Comparison of ENCODE assay signal across 19 cellular contexts in the genomic region with DNA sequence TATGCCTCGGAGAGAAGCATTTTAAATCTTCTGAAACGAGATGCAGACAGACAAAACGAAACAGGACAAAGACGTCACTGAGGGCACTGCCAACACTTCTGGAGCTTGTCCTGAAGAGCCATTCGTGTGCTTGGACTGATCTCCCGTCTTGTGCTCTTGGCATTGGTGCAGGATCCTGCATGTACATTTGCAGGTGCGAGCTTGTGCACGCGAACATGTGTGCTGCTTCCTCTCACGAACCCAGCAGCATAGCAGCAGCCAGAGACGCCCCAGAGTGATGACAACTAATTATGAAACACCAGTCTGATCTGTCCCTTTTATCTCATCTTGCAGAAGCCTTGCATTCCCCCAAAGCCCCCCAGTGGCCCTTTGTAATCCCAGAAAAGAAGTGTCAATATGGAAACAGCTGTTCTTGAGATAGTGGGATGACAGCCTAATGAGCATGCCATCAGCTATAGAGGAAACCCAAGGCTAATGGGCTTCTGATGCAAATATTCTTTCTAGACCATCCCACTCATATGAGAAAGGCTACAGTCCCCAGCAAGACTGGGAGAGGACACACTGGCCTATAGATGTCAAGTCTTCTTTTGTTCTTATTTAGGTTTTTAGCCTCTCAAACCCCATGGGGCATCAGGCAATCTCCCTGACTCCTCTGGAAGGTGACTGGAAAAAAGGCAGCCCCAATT.
"Had no signal": no experiment of that assay in that cellular context is flagged by ENCODE, and none has a peak within 500 bp of the region (broad histone marks: within the 10 kb centered on the region; RNA-seq: fewer than 3 reads in every experiment).

No MANE protein-coding gene starts in this region.

- H3K4me3 ChIP-seq: adrenal gland, breast epithelium, heart left ventricle, spleen, thoracic aorta, upper lobe of right lung had no signal

- DNase-seq: activated CD4-positive, alpha-beta T cell treated with anti-CD3 and anti-CD28 coated beads, Interleukin-2, amount 50 U/mL, for 1 hour; activated CD8-positive, alpha-beta memory T cell treated with anti-CD3 and anti-CD28 coated beads, Interleukin-2, amount 50 U/mL, for 4 hours; activated gamma-delta T cell; activated T-cell treated with anti-CD3 and anti-CD28 coated beads, Interleukin-2, amount 50 U/mL, for 72 hours; adrenal gland; effector memory CD8-positive, alpha-beta T cell; heart left ventricle; mesenchymal stem cell; naive thymus-derived CD4-positive, alpha-beta T cell; posterior cingulate gyrus; retina; spleen; stimulated activated CD4-positive, alpha-beta T cell treated with anti-CD3 and anti-CD28 coated beads, Interleukin-4, amount 100 ng/mL, for 4 hours; upper lobe of right lung had no signal

- H3K27ac Mint-ChIP-seq: activated naive CD4-positive, alpha-beta T cell treated with anti-CD3 and anti-CD28 coated beads, Interleukin-2, amount 50 U/mL, for 72 hours; activated T-cell treated with anti-CD3 and anti-CD28 coated beads, Interleukin-2, amount 50 U/mL, for 72 hours; effector memory CD8-positive, alpha-beta T cell; naive thymus-derived CD4-positive, alpha-beta T cell; stimulated activated memory B cell treated with anti-CD40 and anti-IgM and Interleukin-4, amounts not matched to agents 10 μg/mL and 1 μg/mL and 100 μg/mL, for 72 hours; T-helper 1 cell treated with Interleukin-12 subunit alpha and Interleukin-12 subunit beta and Interleukin-4 antibody, amounts not matched to agents 30 μg/mL and 1 μg/mL, for 36 hours had no signal

- H3K4me3 Mint-ChIP-seq: activated T-cell treated with anti-CD3 and anti-CD28 coated beads, Interleukin-2, amount 50 U/mL, for 72 hours; effector memory CD8-positive, alpha-beta T cell; naive thymus-derived CD4-positive, alpha-beta T cell; stimulated activated memory B cell treated with anti-CD40 and anti-IgM and Interleukin-4, amounts not matched to agents 10 μg/mL and 1 μg/mL and 100 μg/mL, for 72 hours; T-helper 1 cell treated with Interleukin-12 subunit alpha and Interleukin-12 subunit beta and Interleukin-4 antibody, amounts not matched to agents 30 μg/mL and 1 μg/mL, for 36 hours had no signal
